Comparison of ENCODE assay signal across 20 cellular contexts in the genomic region with DNA sequence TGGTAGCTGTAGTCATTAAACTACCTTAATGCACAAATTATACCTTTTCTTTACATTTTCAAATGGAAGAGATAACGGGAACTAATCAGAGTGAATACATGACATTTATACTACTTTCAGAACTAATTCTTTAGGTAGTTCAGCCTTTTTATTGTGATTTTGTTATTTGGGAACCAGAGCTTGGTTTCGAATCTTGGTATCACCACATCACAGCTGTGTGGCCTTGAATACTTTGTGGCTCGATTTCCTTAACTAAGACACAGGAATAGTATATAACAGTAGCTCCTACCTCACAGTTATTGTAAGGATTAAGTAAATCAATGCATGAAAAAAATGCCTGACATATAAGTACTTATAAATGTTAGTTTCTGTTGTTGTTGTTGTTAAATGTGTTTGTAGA.
A peak's percentile ranks its signal among the peaks of the same experiment; 100 is the strongest.
DNase-seq lines count a peak whose midpoint lies in the region; ATAC-seq, FAIRE-seq and TF ChIP-seq lines count a peak whose summit lies in the region.
"Had no signal": no experiment of that assay in that cellular context is flagged by ENCODE, and none has a peak within 500 bp of the region (broad histone marks: within the 10 kb centered on the region; RNA-seq: fewer than 3 reads in every experiment).

No MANE protein-coding gene starts in this region.

- H3K9ac ChIP-seq in GM23248 (no peak overlapping the region), SK-N-SH (peak overlapping the region; percentile 18; the same call in 1 of the 2 replicates), endodermal cell (ENCODE audit: extremely low read depth, low read length, poor library complexity, severe bottlenecking) (peak overlapping the region; percentile 28)

- H3K27me3 ChIP-seq in GM23248 (replicated peaks; ENCODE audit: insufficient read depth), result no peaks in the 10 kb centered on the region
- H3K27me3 ChIP-seq in SK-N-SH (ENCODE audit: insufficient read depth), result no peaks in the 10 kb centered on the region
- no peaks in the 10 kb centered on the region for H3K27me3 ChIP-seq in endodermal cell (ENCODE audit: control insufficient read depth, insufficient read depth, low read length, poor library complexity, severe bottlenecking)

- H3K36me3 Mint-ChIP-seq in endodermal cell (ENCODE audit: low read depth) (no peaks in the 10 kb centered on the region), osteocyte (ENCODE audit: unreplicated experiment) (no peaks in the 10 kb centered on the region)
- H3K36me3 Mint-ChIP-seq: stimulated activated effector memory CD8-positive, alpha-beta T cell treated with anti-CD3 and anti-CD28 coated beads, Interleukin-12 subunit alpha, Interleukin-12 subunit beta, amount 100 ng/mL, for 72 hours had no signal

- H3K79me2 ChIP-seq in GM23248 (ENCODE audit: insufficient read depth) (no peaks in the 10 kb centered on the region), SK-N-SH (ENCODE audit: insufficient read depth) (no peaks in the 10 kb centered on the region)

- DNase-seq in GM23248 (peak; percentile 6), SK-N-SH (no peak), endodermal cell (no peak), osteocyte (ENCODE audit: extremely low spot score, unreplicated experiment) (no peak), GM12891 (ENCODE audit: insufficient read length, low spot score) (no peak), NCI-H2029 treated with DMSO at 0.1 percent for 48 hours (lab: John Stamatoyannopoulos, UW) (no peak), middle frontal gyrus (ENCODE audit: extremely low spot score, low spot score) (no peak)
- DNase-seq: activated naive CD4-positive, alpha-beta T cell treated with anti-CD3 and anti-CD28 coated beads, Interleukin-2, amount 50 U/mL, for 16 hours; activated T-cell treated with anti-CD3 and anti-CD28 coated beads, Interleukin-2, amount 50 U/mL, for 72 hours; cerebellar nuclear complex; effector memory CD8-positive, alpha-beta T cell; Kasumi-1; NCI-H1694 treated with DMSO at 0.1 percent for 48 hours; NCI-H69; stimulated activated CD4-positive, alpha-beta T cell treated with anti-CD3 and anti-CD28 coated beads, Interleukin-1b, Interleukin-23, amount 100 ng/mL, for 48 hours had no signal

- in situ Hi-C loops in GM23248 (cut with MboI), result no loop called here

- H3K4me3 ChIP-seq in GM23248 (peak overlapping the region; percentile 20), SK-N-SH (ENCODE audit: low read depth in 2 of 2, low read length in 1 of 2) (0 out of 4 replicates have a peak overlapping the region, but pooled peaks of 1 of the 2 experiments have one; percentile 5), endodermal cell (ENCODE audit: low read length) (no peak overlapping the region)

- WGBS in GM23248 (ENCODE audit: low coverage in 1 of 2, low lambda C conversion rate in 2 of 2, missing lambda C conversion rate in 2 of 2), 2 experiments, result 96 to 97% methylated on average over 3 of the region's 3 CpGs
- 83% methylated on average over 3 of the region's 3 CpGs for WGBS in SK-N-SH (ENCODE audit: low lambda C conversion rate)
- WGBS in endodermal cell (ENCODE audit: insufficient coverage in 1 of 2, insufficient read length in 1 of 2), 2 experiments, result 92 to 100% methylated on average over 2 of the region's 3 CpGs

- no peak for TF ChIP-seq RAD21 in SK-N-SH (IDR thresholded peaks at IDR 0.05; ENCODE audit: low read length)

- H3K4me1 Mint-ChIP-seq in endodermal cell (peaks cover 31% of the 10 kb centered on the region), osteocyte (ENCODE audit: unreplicated experiment) (peaks cover 49% of the 10 kb centered on the region)
- H3K4me1 Mint-ChIP-seq: memory B cell; stimulated activated effector memory CD8-positive, alpha-beta T cell treated with anti-CD3 and anti-CD28 coated beads, Interleukin-12 subunit alpha, Interleukin-12 subunit beta, amount 100 ng/mL, for 72 hours had no signal

- no peaks in the 10 kb centered on the region for H3K9me3 ChIP-seq in GM23248 (ENCODE audit: low read depth)
- H3K9me3 ChIP-seq in SK-N-SH, result no peaks in the 10 kb centered on the region
- no peaks in the 10 kb centered on the region for H3K9me3 ChIP-seq in endodermal cell (ENCODE audit: control insufficient read depth, low read length)

- H3F3A ChIP-seq in GM23248 (ENCODE audit: insufficient read depth) (peaks cover 26% of the 10 kb centered on the region), SK-N-SH (replicated peaks; ENCODE audit: insufficient read depth) (peaks cover 19% of the 10 kb centered on the region)

- FAIRE-seq in GM12891 (lab: Jason Lieb, UNC), result no peak
- FAIRE-seq: HTR-8/SVneo, urothelium cell line had no signal

- CTCF ChIA-PET in SK-N-SH (lab: Yijun Ruan, JAX), result interaction anchor here (1.1 to 2.2 kb wide), 2 partner anchors 21 to 547 kb away, joined by 3 to 10 read pairs; no protein-coding TSS in a partner anchor

- no peak for ATAC-seq in GM21786 (IDR thresholded peaks at IDR 0.05; ENCODE audit: unreplicated experiment)
- ATAC-seq: activated T-cell treated with anti-CD3 and anti-CD28 coated beads, Interleukin-2, amount 50 U/mL, for 72 hours; effector memory CD8-positive, alpha-beta T cell; stimulated activated effector memory CD8-positive, alpha-beta T cell treated with anti-CD3 and anti-CD28 coated beads, Interleukin-12 subunit alpha, Interleukin-12 subunit beta, amount 100 ng/mL, for 72 hours had no signal

- H4K20me1 ChIP-seq in GM23248 (ENCODE audit: insufficient read depth), result no peaks in the 10 kb centered on the region
- H4K20me1 ChIP-seq in SK-N-SH (ENCODE audit: insufficient read depth), result no peaks in the 10 kb centered on the region

- H3K36me3 ChIP-seq in GM23248 (ENCODE audit: low read depth) (no peaks in the 10 kb centered on the region), SK-N-SH (replicated peaks in 1 of 2; ENCODE audit: control insufficient read depth in 1 of 2, insufficient read depth in 2 of 2, low read length in 1 of 2) (no peaks in the 10 kb centered on the region), endodermal cell (ENCODE audit: control insufficient read depth, insufficient read depth, low read length) (no peaks in the 10 kb centered on the region)

- H3K27ac Mint-ChIP-seq in endodermal cell (no peak overlapping the region), osteocyte (ENCODE audit: unreplicated experiment) (peak overlapping the region; percentile 74)
- H3K27ac Mint-ChIP-seq: activated T-cell treated with anti-CD3 and anti-CD28 coated beads, Interleukin-2, amount 50 U/mL, for 72 hours; effector memory CD8-positive, alpha-beta T cell; stimulated activated effector memory CD8-positive, alpha-beta T cell treated with anti-CD3 and anti-CD28 coated beads, Interleukin-12 subunit alpha, Interleukin-12 subunit beta, amount 100 ng/mL, for 72 hours had no signal

- TF ChIP-seq EP300 in SK-N-SH (IDR thresholded peaks at IDR 0.05; ENCODE audit: borderline replicate concordance in 1 of 2, low read depth in 1 of 2, low read length in 1 of 2), result no peak

- H3K4me1 ChIP-seq in GM23248 (ENCODE audit: insufficient read depth) (peaks cover 44% of the 10 kb centered on the region), SK-N-SH (ENCODE audit: control insufficient read depth in 1 of 2, insufficient read depth in 2 of 2, low read depth in 1 of 2, low read length in 1 of 2) (peaks cover 0 to 21% of the 10 kb centered on the region in 2 experiments; a peak in 3 of 4 replicates), endodermal cell (ENCODE audit: control insufficient read depth, insufficient read depth, low read length) (peaks cover 7% of the 10 kb centered on the region)

- H3K27me3 Mint-ChIP-seq in endodermal cell (ENCODE audit: insufficient read depth) (no peaks in the 10 kb centered on the region), osteocyte (ENCODE audit: unreplicated experiment) (no peaks in the 10 kb centered on the region)
- H3K27me3 Mint-ChIP-seq: effector memory CD8-positive, alpha-beta T cell; memory B cell had no signal

- no peak for TF ChIP-seq POLR2A in GM12891 (IDR thresholded peaks at IDR 0.05; ENCODE audit: low read depth, low read length)

- H3K27ac ChIP-seq in GM23248, result peak overlapping the region; percentile 52
- peak overlapping the region; percentile 53 to 85; a peak in 3 of 4 replicates for H3K27ac ChIP-seq in SK-N-SH (ENCODE audit: low read depth in 2 of 2, low read length in 1 of 2)
- H3K27ac ChIP-seq in endodermal cell (ENCODE audit: low read depth, low read length), result no peak overlapping the region

- POLR2A ChIA-PET in SK-N-SH (lab: Yijun Ruan, JAX), result no interaction called here

- H3K9me2 ChIP-seq in GM23248 (ENCODE audit: insufficient read depth), result 0 out of 2 replicates have a peak, but pooled peaks cover 6% of the 10 kb centered on the region
- no peaks in the 10 kb centered on the region for H3K9me2 ChIP-seq in SK-N-SH

- H3K9me3 Mint-ChIP-seq in endodermal cell (peaks cover 2% of the 10 kb centered on the region), osteocyte (ENCODE audit: unreplicated experiment) (no peaks in the 10 kb centered on the region)
- H3K9me3 Mint-ChIP-seq: activated T-cell treated with anti-CD3 and anti-CD28 coated beads, Interleukin-2, amount 50 U/mL, for 72 hours; effector memory CD8-positive, alpha-beta T cell; memory B cell; stimulated activated effector memory CD8-positive, alpha-beta T cell treated with anti-CD3 and anti-CD28 coated beads, Interleukin-12 subunit alpha, Interleukin-12 subunit beta, amount 100 ng/mL, for 72 hours had no signal

- H3K4me2 ChIP-seq in GM23248 (ENCODE audit: unreplicated experiment), result peak overlapping the region; percentile 81
- H3K4me2 ChIP-seq in SK-N-SH, result peak overlapping the region; percentile 41

- H2AFZ ChIP-seq in GM23248, result no peak overlapping the region
- H2AFZ ChIP-seq in SK-N-SH (ENCODE audit: low read depth), result no peak overlapping the region

- TF ChIP-seq CTCF in SK-N-SH (IDR thresholded peaks at IDR 0.05), result no peak
- no peak for TF ChIP-seq CTCF in endodermal cell (conservative IDR thresholded peaks at IDR 0.05)
- no peak for TF ChIP-seq CTCF in osteocyte (IDR thresholded peaks at IDR 0.05)

- H3K4me3 Mint-ChIP-seq in endodermal cell (no peak overlapping the region), osteocyte (ENCODE audit: unreplicated experiment) (no peak overlapping the region)
- H3K4me3 Mint-ChIP-seq: activated T-cell treated with anti-CD3 and anti-CD28 coated beads, Interleukin-2, amount 50 U/mL, for 72 hours; effector memory CD8-positive, alpha-beta T cell; memory B cell; stimulated activated effector memory CD8-positive, alpha-beta T cell treated with anti-CD3 and anti-CD28 coated beads, Interleukin-12 subunit alpha, Interleukin-12 subunit beta, amount 100 ng/mL, for 72 hours had no signal

TF ChIP-seq in SK-N-SH, 30 proteins besides CTCF, POLR2A, EP300 and RAD21 (continues in another document):
- TF ChIP-seq RXRA (IDR thresholded peaks at IDR 0.05; ENCODE audit: borderline replicate concordance, low read depth), result no peak

TF ChIP-seq in GM12891, 5 proteins besides CTCF, POLR2A, EP300 and RAD21:
- no peak for TF ChIP-seq POLR2AphosphoS5 (IDR thresholded peaks at IDR 0.05; ENCODE audit: low read depth, low read length)
- TF ChIP-seq SPI1 (IDR thresholded peaks at IDR 0.05; ENCODE audit: low read depth, low read length), result no peak
- no peak for TF ChIP-seq POU2F2 (IDR thresholded peaks at IDR 0.05; ENCODE audit: low read depth, low read length)
- TF ChIP-seq TAF1 (IDR thresholded peaks at IDR 0.05; ENCODE audit: low read depth, low read length), result no peak
- TF ChIP-seq PAX5 (IDR thresholded peaks at IDR 0.05; ENCODE audit: insufficient read depth, low read length, severe bottlenecking), result no peak
